In the genomic region with DNA sequence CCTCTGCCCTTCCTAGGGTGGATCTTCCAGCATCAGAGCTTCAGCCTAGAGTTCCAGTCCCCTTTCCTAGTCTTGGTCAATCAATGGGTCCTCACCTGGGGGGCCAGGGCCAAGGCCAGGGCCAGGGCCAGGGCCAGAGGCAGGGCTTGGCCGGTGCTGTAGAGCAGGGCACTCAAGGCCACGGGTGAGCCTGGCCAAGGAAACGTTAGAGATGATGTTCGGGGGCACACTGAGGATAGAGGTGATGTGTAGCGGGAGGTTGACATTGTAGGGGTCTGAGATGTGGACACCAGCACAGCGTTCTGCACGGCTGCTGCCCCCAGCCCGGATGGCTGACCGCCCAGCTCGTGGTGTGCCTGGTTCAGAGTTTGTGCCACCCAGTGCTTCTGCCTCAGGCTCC, we compare ENCODE assay signal across 1 cellular context.
TF ChIP-seq lines count a peak whose summit lies in the region.

No MANE protein-coding gene starts in this region.

TF ChIP-seq in HepG2, 621 proteins besides CTCF, POLR2A, EP300 and RAD21:
- TF ChIP-seq ELK4 (CRISPR knock-in tag; IDR thresholded peaks at IDR 0.05; ENCODE audit: borderline replicate concordance): no peak
- TF ChIP-seq SRY (CRISPR knock-in tag; IDR thresholded peaks at IDR 0.05): no peak
- TF ChIP-seq SAFB2 (CRISPR knock-in tag; IDR thresholded peaks at IDR 0.05; ENCODE audit: borderline replicate concordance, low read depth): no peak
- TF ChIP-seq, protein P1, sequence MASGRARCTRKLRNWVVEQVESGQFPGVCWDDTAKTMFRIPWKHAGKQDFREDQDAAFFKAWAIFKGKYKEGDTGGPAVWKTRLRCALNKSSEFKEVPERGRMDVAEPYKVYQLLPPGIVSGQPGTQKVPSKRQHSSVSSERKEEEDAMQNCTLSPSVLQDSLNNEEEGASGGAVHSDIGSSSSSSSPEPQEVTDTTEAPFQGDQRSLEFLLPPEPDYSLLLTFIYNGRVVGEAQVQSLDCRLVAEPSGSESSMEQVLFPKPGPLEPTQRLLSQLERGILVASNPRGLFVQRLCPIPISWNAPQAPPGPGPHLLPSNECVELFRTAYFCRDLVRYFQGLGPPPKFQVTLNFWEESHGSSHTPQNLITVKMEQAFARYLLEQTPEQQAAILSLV (CRISPR knock-in tag; IDR thresholded peaks at IDR 0.05; ENCODE audit: borderline replicate concordance): no peak
- TF ChIP-seq ADNP (CRISPR knock-in tag; IDR thresholded peaks at IDR 0.05): no peak
- 0 out of 2 replicates have a peak, but pooled peaks have one; percentile 12 for TF ChIP-seq ZNF768 (CRISPR knock-in tag; IDR thresholded peaks at IDR 0.05)
- 0 out of 2 replicates have a peak, but pooled peaks have one; percentile 13 for TF ChIP-seq ZNF687 (CRISPR knock-in tag; IDR thresholded peaks at IDR 0.05)
- TF ChIP-seq ZNF251 (CRISPR knock-in tag; IDR thresholded peaks at IDR 0.05): no peak
- TF ChIP-seq ZKSCAN1 (IDR thresholded peaks at IDR 0.05; ENCODE audit: low read length): no peak
